In genomic region chr22:36279219-36279666, GRCh38 we compare ENCODE assay signal across 1 cellular context.
A peak's percentile ranks its signal among the peaks of the same experiment; 100 is the strongest.
TF ChIP-seq lines count a peak whose summit lies in the region.

No MANE protein-coding gene starts in this region.

TF ChIP-seq in HepG2, 621 proteins besides CTCF, POLR2A, EP300 and RAD21 (continues in another document):
- TF ChIP-seq ZBTB37 (CRISPR knock-in tag; IDR thresholded peaks at IDR 0.05) (no peak), ZNF564 (CRISPR knock-in tag; IDR thresholded peaks at IDR 0.05) (no peak), MTF1 (CRISPR knock-in tag; IDR thresholded peaks at IDR 0.05) (no peak), ISX (CRISPR knock-in tag; conservative IDR thresholded peaks at IDR 0.05) (no peak), ZC3H4 (CRISPR knock-in tag; IDR thresholded peaks at IDR 0.05; ENCODE audit: borderline replicate concordance) (peak; percentile 66; the same call in 1 of the 2 replicates), ELF3 (CRISPR knock-in tag; IDR thresholded peaks at IDR 0.05) (0 out of 2 replicates have a peak, but pooled peaks have one; percentile 51), KDM5A (IDR thresholded peaks at IDR 0.05; ENCODE audit: borderline replicate concordance, low read length) (peak; percentile 40; the same call in 1 of the 2 replicates), ZNF503 (CRISPR knock-in tag; IDR thresholded peaks at IDR 0.05) (peak; percentile 51; the same call in 1 of the 2 replicates), SAFB2 (CRISPR knock-in tag; IDR thresholded peaks at IDR 0.05; ENCODE audit: borderline replicate concordance, low read depth) (no peak), FLYWCH1 (CRISPR knock-in tag; IDR thresholded peaks at IDR 0.05) (no peak), ZNF737 (CRISPR knock-in tag; IDR thresholded peaks at IDR 0.05; ENCODE audit: borderline replicate concordance) (no peak), HNRNPK (IDR thresholded peaks at IDR 0.05; ENCODE audit: low read depth, low read length, poor library complexity, severe bottlenecking) (peak; percentile 21), ZSCAN12 (CRISPR knock-in tag; IDR thresholded peaks at IDR 0.05) (no peak), RFXAP (CRISPR knock-in tag; IDR thresholded peaks at IDR 0.05; ENCODE audit: borderline replicate concordance) (no peak), ZNF136 (CRISPR knock-in tag; IDR thresholded peaks at IDR 0.05; ENCODE audit: low read depth) (no peak), TP53 (CRISPR knock-in tag; conservative IDR thresholded peaks at IDR 0.05) (no peak), ZNF12 (CRISPR knock-in tag; IDR thresholded peaks at IDR 0.05) (0 out of 2 replicates have a peak, but pooled peaks have one; percentile 34), GATAD1 (CRISPR knock-in tag; IDR thresholded peaks at IDR 0.05) (peak; percentile 52), ZNF562 (CRISPR knock-in tag; IDR thresholded peaks at IDR 0.05; ENCODE audit: borderline replicate concordance) (no peak), NR2F1 (CRISPR knock-in tag; IDR thresholded peaks at IDR 0.05) (no peak), ARID4A (CRISPR knock-in tag; IDR thresholded peaks at IDR 0.05; ENCODE audit: borderline replicate concordance) (no peak; the same call in 1 of the 2 replicates), PTBP1 (IDR thresholded peaks at IDR 0.05; ENCODE audit: low read depth, low read length, poor library complexity, severe bottlenecking) (no peak), ZNF30 (CRISPR knock-in tag; IDR thresholded peaks at IDR 0.05) (no peak), ZNF362 (CRISPR knock-in tag; IDR thresholded peaks at IDR 0.05; ENCODE audit: borderline replicate concordance) (no peak), ZNF609 (CRISPR knock-in tag; IDR thresholded peaks at IDR 0.05; ENCODE audit: borderline replicate concordance) (peak; percentile 44; the same call in 1 of the 2 replicates), ZNF761 (CRISPR knock-in tag; conservative IDR thresholded peaks at IDR 0.05) (0 out of 2 replicates have a peak, but pooled peaks have one; percentile 53), ZNF782 (CRISPR knock-in tag; IDR thresholded peaks at IDR 0.05; ENCODE audit: borderline replicate concordance) (no peak), ZNF232 (CRISPR knock-in tag; IDR thresholded peaks at IDR 0.05; ENCODE audit: borderline replicate concordance) (no peak), FIP1L1 (IDR thresholded peaks at IDR 0.05; ENCODE audit: borderline replicate concordance, insufficient read depth, low read depth, low read length) (no peak), ZNF33B (CRISPR knock-in tag; IDR thresholded peaks at IDR 0.05) (no peak), ZNF800 (CRISPR knock-in tag; IDR thresholded peaks at IDR 0.05) (no peak), ELK4 (CRISPR knock-in tag; IDR thresholded peaks at IDR 0.05; ENCODE audit: borderline replicate concordance) (no peak), KLF16 (CRISPR knock-in tag; IDR thresholded peaks at IDR 0.05) (peak in 1 of 2 experiments; percentile 71; a peak in 1 of 4 replicates), IRF9 (CRISPR knock-in tag; IDR thresholded peaks at IDR 0.05; ENCODE audit: borderline replicate concordance) (no peak), REPIN1 (CRISPR knock-in tag; IDR thresholded peaks at IDR 0.05; ENCODE audit: borderline replicate concordance, low read depth) (no peak), THAP9 (CRISPR knock-in tag; IDR thresholded peaks at IDR 0.05; ENCODE audit: borderline replicate concordance) (no peak)
